Comparison of ENCODE assay signal across 11 cellular contexts in the genomic region with DNA sequence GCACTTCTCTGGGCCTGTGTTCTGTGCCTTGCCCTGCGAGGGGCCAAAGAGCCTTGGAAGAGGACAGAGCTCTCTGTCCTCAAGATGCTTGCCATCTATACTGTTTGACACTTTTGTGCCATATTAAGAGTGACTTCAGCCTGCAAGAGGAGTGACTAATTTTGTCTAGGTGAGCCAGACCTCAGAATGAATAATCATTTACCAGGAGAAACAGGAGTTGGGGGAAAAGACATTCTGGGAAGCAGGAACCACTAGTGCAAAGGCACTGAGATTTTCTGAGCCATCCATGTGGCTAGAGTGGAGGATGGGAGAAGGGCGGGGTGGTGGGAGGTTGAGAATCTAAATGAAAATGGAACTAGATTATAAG. TPM values are rescaled to one million over a fixed set of nuclear protein-coding genes. Genes with fewer than 3 reads are reported as not detected.
DNase-seq lines count a peak whose midpoint lies in the region; ATAC-seq, FAIRE-seq and TF ChIP-seq lines count a peak whose summit lies in the region.
"Had no signal": no experiment of that assay in that cellular context is flagged by ENCODE, and none has a peak within 500 bp of the region (broad histone marks: within the 10 kb centered on the region; RNA-seq: fewer than 3 reads in every experiment).

No MANE protein-coding gene starts in this region.

- DNase-seq in HT-29 (ENCODE audit: low spot score) = peak; percentile 15
- DNase-seq in brain microvascular endothelial cell = no peak
- no peak for DNase-seq in keratinocyte (ENCODE audit: low read depth, low spot score)
- no peak for DNase-seq in smooth muscle cell (lab: John Stamatoyannopoulos, UW; ENCODE audit: unreplicated experiment)
- no peak for DNase-seq in dedifferentiated amniotic fluid mesenchymal stem cell (ENCODE audit: extremely low spot score)
- DNase-seq in CD1c-positive myeloid dendritic cell (ENCODE audit: extremely low spot score) = no peak
- DNase-seq: activated B cell treated with CpG ODN at 0.5 μM for 24 hours, NCI-H510A had no signal

- in situ Hi-C loops in brain microvascular endothelial cell (cut with HindIII; ENCODE audit: low pct_ligation_motif_present, low sequenced_read_pairs) = no loop called here

- H3K4me3 ChIP-seq in brain microvascular endothelial cell (ENCODE audit: low read depth, low read length) = peak overlapping the region; percentile 85
- H3K4me3 ChIP-seq in keratinocyte (ENCODE audit: control insufficient read depth in 2 of 3, extremely low read depth in 1 of 3, insufficient read depth in 2 of 3, low read depth in 1 of 3, low read length in 3 of 3) = peak overlapping the region; percentile 67 to 92 (median 83)
- peak overlapping the region; percentile 93 for H3K4me3 ChIP-seq in smooth muscle cell

- FAIRE-seq in keratinocyte (lab: Jason Lieb, UNC) = no peak
- FAIRE-seq: G401.6 had no signal

- ATAC-seq in GM19452 (IDR thresholded peaks at IDR 0.05; ENCODE audit: unreplicated experiment) = no peak
- no peak for ATAC-seq in GM19467 (IDR thresholded peaks at IDR 0.05; ENCODE audit: unreplicated experiment)

- H3K36me3 ChIP-seq in brain microvascular endothelial cell (replicated peaks) = no peaks in the 10 kb centered on the region
- peaks cover 3 to 7% of the 10 kb centered on the region in 2 experiments for H3K36me3 ChIP-seq in keratinocyte (ENCODE audit: control insufficient read depth in 2 of 2, extremely low read depth in 1 of 2, insufficient read depth in 2 of 2, low read length in 2 of 2)
- H3K36me3 ChIP-seq in smooth muscle cell (ENCODE audit: low read depth) = no peaks in the 10 kb centered on the region

- H3K9me3 ChIP-seq in keratinocyte (ENCODE audit: control insufficient read depth, low read depth, low read length) (no peaks in the 10 kb centered on the region), smooth muscle cell (replicated peaks; ENCODE audit: low read depth) (no peaks in the 10 kb centered on the region)

- H2AFZ ChIP-seq in keratinocyte (ENCODE audit: control insufficient read depth, low read length) (no peak overlapping the region), smooth muscle cell (ENCODE audit: low read depth) (no peak overlapping the region)

- H4K20me1 ChIP-seq in keratinocyte (ENCODE audit: control insufficient read depth, extremely low read depth, insufficient read depth, low read length) (no peaks in the 10 kb centered on the region), smooth muscle cell (ENCODE audit: low read depth) (peaks cover 34% of the 10 kb centered on the region)

- H3K4me1 ChIP-seq in keratinocyte (ENCODE audit: control insufficient read depth, extremely low read depth, insufficient read depth, low read length) (peaks cover 24% of the 10 kb centered on the region), smooth muscle cell (ENCODE audit: low read depth) (peaks cover 34% of the 10 kb centered on the region)

- dilution Hi-C loops in keratinocyte (cut with MboI; ENCODE audit: extremely low pct_ligation_motif_present, low sequenced_read_pairs) = no loop called here

- TF ChIP-seq CTCF in brain microvascular endothelial cell (IDR thresholded peaks at IDR 0.05; ENCODE audit: low read depth, low read length, missing control alignments) = no peak
- no peak for TF ChIP-seq CTCF in keratinocyte (optimal IDR thresholded peaks at IDR 0.05 in 1 of 3, IDR thresholded peaks at IDR 0.05 in 1 of 3, conservative IDR thresholded peaks at IDR 0.05 in 1 of 3; ENCODE audit: extremely low read depth in 1 of 3, insufficient read depth in 2 of 3, low read length in 3 of 3)
- TF ChIP-seq CTCF in smooth muscle cell (IDR thresholded peaks at IDR 0.05; ENCODE audit: borderline replicate concordance, insufficient read depth, poor library complexity, severe bottlenecking) = no peak

- peaks cover 52% of the 10 kb centered on the region for H3F3A ChIP-seq in smooth muscle cell (ENCODE audit: low read depth)

- WGBS in smooth muscle cell (ENCODE audit: low lambda C conversion rate) = 48% methylated on average over 2 of the region's 2 CpGs

- H3K9ac ChIP-seq in keratinocyte (ENCODE audit: control insufficient read depth, extremely low read depth, insufficient read depth, low read length) (peak overlapping the region; percentile 81), smooth muscle cell (ENCODE audit: low read depth) (peak overlapping the region; percentile 66)

- peaks cover 3% of the 10 kb centered on the region for H3K9me1 ChIP-seq in keratinocyte (ENCODE audit: control insufficient read depth, extremely low read depth, insufficient read depth, low read length)

- H3K79me2 ChIP-seq in keratinocyte (ENCODE audit: control insufficient read depth, insufficient read depth, low read length) (peaks cover 40% of the 10 kb centered on the region), smooth muscle cell (ENCODE audit: low read depth) (peaks cover 56% of the 10 kb centered on the region)

- peak overlapping the region; percentile 98 for H3K4me2 ChIP-seq in keratinocyte (ENCODE audit: control insufficient read depth, extremely low read depth, insufficient read depth, low read depth, low read length)
- peak overlapping the region; percentile 95 for H3K4me2 ChIP-seq in smooth muscle cell

- H3K27ac ChIP-seq in brain microvascular endothelial cell (no peak overlapping the region), keratinocyte (ENCODE audit: control insufficient read depth, insufficient read depth, low read length) (peak overlapping the region; percentile 53), smooth muscle cell (ENCODE audit: low read depth) (peak overlapping the region; percentile 93)

- no peaks in the 10 kb centered on the region for H3K27me3 ChIP-seq in brain microvascular endothelial cell (replicated peaks)
- H3K27me3 ChIP-seq in keratinocyte (ENCODE audit: control insufficient read depth, extremely low read depth, insufficient read depth, low read length) = no peaks in the 10 kb centered on the region
- H3K27me3 ChIP-seq in smooth muscle cell (ENCODE audit: low read depth) = no peaks in the 10 kb centered on the region

RNA-seq across cellular contexts. Expression of gene GSN, which starts 1.9 kb away (rescaled TPM):
- 270 and 283 TPM in 2 replicates for total RNA-seq in HT-29 (2014; rRNA removed; shearing (Covaris generic))
- polyA plus RNA-seq in keratinocyte (166 to 348 TPM (median 287 TPM) in 3 replicates), smooth muscle cell (529 and 685 TPM in 2 replicates)
- 619 TPM for polyA plus RNA-seq in keratinocyte (2011; ENCODE audit: low read depth)
- polyA plus RNA-seq in keratinocyte (2011; cell fraction: cytosol; rRNA removed) = 156 and 282 TPM in 2 replicates
- polyA plus RNA-seq in keratinocyte (2011; cell fraction: nucleus; rRNA removed) = 255 and 339 TPM in 2 replicates
- 221 and 240 TPM in 2 replicates for polyA plus RNA-seq in keratinocyte (2012; ENCODE audit: low replicate concordance)
- polyA minus RNA-seq in keratinocyte = 343 to 723 TPM (median 389 TPM) in 3 replicates
- polyA minus RNA-seq in keratinocyte (2011; cell fraction: cytosol; rRNA and poly(A)+ RNA removed) = 504 TPM
- polyA minus RNA-seq in keratinocyte (2011; cell fraction: nucleus; rRNA and poly(A)+ RNA removed) = 333 and 379 TPM in 2 replicates
- total RNA-seq in smooth muscle cell = 337 and 430 TPM in 2 replicates
